Comparison of ENCODE assay signal across 8 cellular contexts in genomic region chr6:32175711-32176475, GRCh38. TPM values are rescaled to one million over a fixed set of nuclear protein-coding genes. Genes with fewer than 3 reads are reported as not detected.
DNase-seq lines count a peak whose midpoint lies in the region; ATAC-seq lines count a peak whose summit lies in the region.

Gene AGPAT1, minus strand, starts transcription at chr6:32176084. Its CDS starts 4,588 bp downstream, at chr6:32171496.

- H3K36me3 ChIP-seq in HUES48 (ENCODE audit: control insufficient read depth, insufficient read depth, low read length) = peaks cover 31% of the 10 kb centered on the region

- DNase-seq in Ammon's horn (ENCODE audit: low spot score) (peak; percentile 99), NOMO-1 treated with dmso at 0.1 percent for 144 hours (lab: John Stamatoyannopoulos, UW; ENCODE audit: unreplicated experiment) (peak; percentile 95), lung microvascular endothelial cell (ENCODE audit: low read depth in 2 of 2) (peak; percentile 97 to 98)
- DNase-seq in activated CD8-positive, alpha-beta memory T cell treated with anti-CD3 and anti-CD28 coated beads for 4 hours (ENCODE audit: low read depth in 2 of 2) = peak; percentile 94 to 95
- peak; percentile 90 for DNase-seq in effector CD8-positive, alpha-beta T cell (lab: John Stamatoyannopoulos, UW)
- peak; percentile 92 to 98 (median 94) for DNase-seq in stimulated activated CD4-positive, alpha-beta T cell treated with anti-CD3 and anti-CD28 coated beads, TNF-alpha, amount 100 ng/mL, for 24 hours (ENCODE audit: low read depth in 3 of 3)

- H3K9me3 ChIP-seq in HUES48 (ENCODE audit: control insufficient read depth, insufficient read depth, low read length) = no peaks in the 10 kb centered on the region

- peak; percentile 40 for ATAC-seq in GM19395 (IDR thresholded peaks at IDR 0.05; ENCODE audit: unreplicated experiment)

- peak within 1 kb of the TSS; percentile 99 for H3K27ac ChIP-seq in HUES48 (ENCODE audit: low read depth, low read length)

- H3K4me1 ChIP-seq in HUES48 (ENCODE audit: control insufficient read depth, insufficient read depth, low read length) = peaks cover 23% of the 10 kb centered on the region

- peak within 1 kb of the TSS; percentile 90 for H3K4me3 ChIP-seq in HUES48 (ENCODE audit: low read depth, low read length)

- H3K9ac ChIP-seq in HUES48 (ENCODE audit: low read depth, low read length) = peak within 1 kb of the TSS; percentile 77

- no peaks in the 10 kb centered on the region for H3K27me3 ChIP-seq in HUES48 (ENCODE audit: control insufficient read depth, insufficient read depth, low read length)

RNA-seq across cellular contexts. Expression of gene AGPAT1, which starts in this region (rescaled TPM):
- 8.3 and 11.9 TPM in 2 replicates for total RNA-seq in lung microvascular endothelial cell

Comparison
In these comparisons a context has a peak if more than half of its experiments do, and no peak if none do; other contexts are left out.
1. Peak in every context shown above with its lines: DNase-seq, ATAC-seq, H3K4me3 ChIP-seq and H3K27ac ChIP-seq.